ENCODE assay signal across 1 cellular context in the genomic region with DNA sequence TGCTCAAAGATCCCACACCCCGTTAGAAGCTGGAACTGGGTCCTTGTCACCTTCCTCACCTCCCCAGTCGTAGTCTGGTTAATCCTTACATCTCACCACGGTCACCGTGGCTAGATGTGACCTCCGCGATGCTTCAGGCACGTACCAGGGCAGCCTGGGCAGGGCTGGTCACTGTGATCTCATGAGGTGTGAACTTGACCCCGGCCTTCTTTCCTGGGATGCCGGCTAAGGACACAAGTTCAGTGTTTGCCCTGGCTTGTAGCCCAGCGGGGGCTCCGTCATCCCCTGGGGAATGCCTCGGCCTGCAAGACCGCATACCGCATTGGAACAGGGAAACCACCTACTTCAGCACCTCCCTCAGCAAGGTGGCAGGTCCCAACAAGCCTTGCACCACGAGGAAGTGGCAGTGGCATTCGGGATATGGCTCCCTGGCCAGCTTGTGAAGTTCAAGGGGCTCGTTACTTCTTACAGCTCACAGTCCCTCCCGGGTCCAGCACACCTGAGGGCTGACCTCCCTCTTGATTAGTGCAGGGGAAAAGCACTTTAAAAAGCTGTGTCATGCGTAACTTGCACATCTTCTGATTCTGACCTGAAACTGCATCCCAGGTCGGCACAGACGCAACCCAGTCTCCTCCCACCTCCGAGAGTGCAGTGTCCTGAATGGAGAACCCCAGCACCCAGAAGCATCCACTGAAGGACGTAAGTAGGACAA.
A peak's percentile ranks its signal among the peaks of the same experiment; 100 is the strongest.
TF ChIP-seq lines count a peak whose summit lies in the region.

No MANE protein-coding gene starts in this region.

TF ChIP-seq in HEK293, 187 proteins besides CTCF, POLR2A, EP300 and RAD21 (continued from another document and continues in another):
- TF ChIP-seq INSM2 (tag by site-specific recombination; IDR thresholded peaks at IDR 0.05) (no peak), ZNF585B (tag by site-specific recombination; IDR thresholded peaks at IDR 0.05) (no peak), ZNF157 (tag by site-specific recombination; IDR thresholded peaks at IDR 0.05) (no peak), ZNF350 (tag by site-specific recombination; IDR thresholded peaks at IDR 0.05) (no peak), KLF16 (tag by site-specific recombination; IDR thresholded peaks at IDR 0.05) (no peak), ZFP41 (tag by site-specific recombination; IDR thresholded peaks at IDR 0.05; ENCODE audit: borderline replicate concordance) (no peak), ZSCAN23 (tag by site-specific recombination; IDR thresholded peaks at IDR 0.05) (no peak), TRIM28 (IDR thresholded peaks at IDR 0.05; ENCODE audit: borderline replicate concordance, low read length) (no peak), BCL11A (tag by site-specific recombination; IDR thresholded peaks at IDR 0.05; ENCODE audit: low read depth) (peak; percentile 16; the same call in 1 of the 2 replicates), ZNF174 (tag by site-specific recombination; IDR thresholded peaks at IDR 0.05) (no peak), ZFHX2 (tag by site-specific recombination; conservative IDR thresholded peaks at IDR 0.05) (no peak), ZNF830 (tag by site-specific recombination; IDR thresholded peaks at IDR 0.05; ENCODE audit: low read depth) (no peak), ZNF10 (tag by site-specific recombination; IDR thresholded peaks at IDR 0.05) (no peak), ZNF510 (tag by site-specific recombination; IDR thresholded peaks at IDR 0.05; ENCODE audit: insufficient replicate concordance) (no peak), ZNF140 (tag by site-specific recombination; IDR thresholded peaks at IDR 0.05) (no peak), ZNF747 (tag by site-specific recombination; IDR thresholded peaks at IDR 0.05) (no peak), SETDB1 (IDR thresholded peaks at IDR 0.05; ENCODE audit: insufficient read length, low read length) (no peak), ZNF169 (tag by site-specific recombination; IDR thresholded peaks at IDR 0.05) (no peak), ZBTB6 (tag by site-specific recombination; IDR thresholded peaks at IDR 0.05) (no peak), ZNF449 (tag by site-specific recombination; IDR thresholded peaks at IDR 0.05) (peak; percentile 17; the same call in 1 of the 2 replicates), ZNF558 (tag by site-specific recombination; IDR thresholded peaks at IDR 0.05) (no peak), ZNF629 (tag by site-specific recombination; IDR thresholded peaks at IDR 0.05) (peak; percentile 11; the same call in 1 of the 2 replicates), ZNF610 (tag by site-specific recombination; IDR thresholded peaks at IDR 0.05; ENCODE audit: borderline replicate concordance) (no peak), ZNF768 (tag by site-specific recombination; IDR thresholded peaks at IDR 0.05) (no peak), ZNF792 (tag by site-specific recombination; IDR thresholded peaks at IDR 0.05) (no peak), KLF7 (tag by site-specific recombination; IDR thresholded peaks at IDR 0.05; ENCODE audit: borderline replicate concordance) (no peak), ZNF266 (tag by site-specific recombination; IDR thresholded peaks at IDR 0.05; ENCODE audit: low read depth) (no peak)
- TF ChIP-seq, protein P1, sequence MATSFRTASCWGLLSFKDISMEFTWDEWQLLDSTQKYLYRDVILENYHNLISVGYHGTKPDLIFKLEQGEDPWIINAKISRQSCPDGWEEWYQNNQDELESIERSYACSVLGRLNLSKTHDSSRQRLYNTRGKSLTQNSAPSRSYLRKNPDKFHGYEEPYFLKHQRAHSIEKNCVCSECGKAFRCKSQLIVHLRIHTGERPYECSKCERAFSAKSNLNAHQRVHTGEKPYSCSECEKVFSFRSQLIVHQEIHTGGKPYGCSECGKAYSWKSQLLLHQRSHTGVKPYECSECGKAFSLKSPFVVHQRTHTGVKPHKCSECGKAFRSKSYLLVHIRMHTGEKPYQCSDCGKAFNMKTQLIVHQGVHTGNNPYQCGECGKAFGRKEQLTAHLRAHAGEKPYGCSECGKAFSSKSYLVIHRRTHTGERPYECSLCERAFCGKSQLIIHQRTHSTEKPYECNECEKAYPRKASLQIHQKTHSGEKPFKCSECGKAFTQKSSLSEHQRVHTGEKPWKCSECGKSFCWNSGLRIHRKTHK (tag by site-specific recombination; IDR thresholded peaks at IDR 0.05): no peak
- TF ChIP-seq, protein P2, sequence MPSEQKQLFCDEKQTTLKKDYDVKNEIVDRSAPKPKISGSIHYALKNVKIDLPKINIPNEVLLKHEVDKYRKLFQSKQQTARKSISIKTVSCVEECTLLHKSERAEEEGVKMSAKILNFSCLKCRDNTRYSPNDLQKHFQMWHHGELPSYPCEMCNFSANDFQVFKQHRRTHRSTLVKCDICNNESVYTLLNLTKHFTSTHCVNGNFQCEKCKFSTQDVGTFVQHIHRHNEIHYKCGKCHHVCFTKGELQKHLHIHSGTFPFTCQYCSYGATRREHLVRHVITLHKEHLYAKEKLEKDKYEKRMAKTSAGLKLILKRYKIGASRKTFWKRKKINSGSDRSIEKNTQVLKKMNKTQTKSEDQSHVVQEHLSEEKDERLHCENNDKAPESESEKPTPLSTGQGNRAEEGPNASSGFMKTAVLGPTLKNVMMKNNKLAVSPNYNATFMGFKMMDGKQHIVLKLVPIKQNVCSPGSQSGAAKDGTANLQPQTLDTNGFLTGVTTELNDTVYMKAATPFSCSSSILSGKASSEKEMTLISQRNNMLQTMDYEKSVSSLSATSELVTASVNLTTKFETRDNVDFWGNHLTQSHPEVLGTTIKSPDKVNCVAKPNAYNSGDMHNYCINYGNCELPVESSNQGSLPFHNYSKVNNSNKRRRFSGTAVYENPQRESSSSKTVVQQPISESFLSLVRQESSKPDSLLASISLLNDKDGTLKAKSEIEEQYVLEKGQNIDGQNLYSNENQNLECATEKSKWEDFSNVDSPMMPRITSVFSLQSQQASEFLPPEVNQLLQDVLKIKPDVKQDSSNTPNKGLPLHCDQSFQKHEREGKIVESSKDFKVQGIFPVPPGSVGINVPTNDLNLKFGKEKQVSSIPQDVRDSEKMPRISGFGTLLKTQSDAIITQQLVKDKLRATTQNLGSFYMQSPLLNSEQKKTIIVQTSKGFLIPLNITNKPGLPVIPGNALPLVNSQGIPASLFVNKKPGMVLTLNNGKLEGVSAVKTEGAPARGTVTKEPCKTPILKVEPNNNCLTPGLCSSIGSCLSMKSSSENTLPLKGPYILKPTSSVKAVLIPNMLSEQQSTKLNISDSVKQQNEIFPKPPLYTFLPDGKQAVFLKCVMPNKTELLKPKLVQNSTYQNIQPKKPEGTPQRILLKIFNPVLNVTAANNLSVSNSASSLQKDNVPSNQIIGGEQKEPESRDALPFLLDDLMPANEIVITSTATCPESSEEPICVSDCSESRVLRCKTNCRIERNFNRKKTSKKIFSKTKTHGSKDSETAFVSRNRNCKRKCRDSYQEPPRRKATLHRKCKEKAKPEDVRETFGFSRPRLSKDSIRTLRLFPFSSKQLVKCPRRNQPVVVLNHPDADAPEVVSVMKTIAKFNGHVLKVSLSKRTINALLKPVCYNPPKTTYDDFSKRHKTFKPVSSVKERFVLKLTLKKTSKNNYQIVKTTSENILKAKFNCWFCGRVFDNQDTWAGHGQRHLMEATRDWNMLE (tag by site-specific recombination; conservative IDR thresholded peaks at IDR 0.05; ENCODE audit: low read depth): no peak
- TF ChIP-seq, protein P3, sequence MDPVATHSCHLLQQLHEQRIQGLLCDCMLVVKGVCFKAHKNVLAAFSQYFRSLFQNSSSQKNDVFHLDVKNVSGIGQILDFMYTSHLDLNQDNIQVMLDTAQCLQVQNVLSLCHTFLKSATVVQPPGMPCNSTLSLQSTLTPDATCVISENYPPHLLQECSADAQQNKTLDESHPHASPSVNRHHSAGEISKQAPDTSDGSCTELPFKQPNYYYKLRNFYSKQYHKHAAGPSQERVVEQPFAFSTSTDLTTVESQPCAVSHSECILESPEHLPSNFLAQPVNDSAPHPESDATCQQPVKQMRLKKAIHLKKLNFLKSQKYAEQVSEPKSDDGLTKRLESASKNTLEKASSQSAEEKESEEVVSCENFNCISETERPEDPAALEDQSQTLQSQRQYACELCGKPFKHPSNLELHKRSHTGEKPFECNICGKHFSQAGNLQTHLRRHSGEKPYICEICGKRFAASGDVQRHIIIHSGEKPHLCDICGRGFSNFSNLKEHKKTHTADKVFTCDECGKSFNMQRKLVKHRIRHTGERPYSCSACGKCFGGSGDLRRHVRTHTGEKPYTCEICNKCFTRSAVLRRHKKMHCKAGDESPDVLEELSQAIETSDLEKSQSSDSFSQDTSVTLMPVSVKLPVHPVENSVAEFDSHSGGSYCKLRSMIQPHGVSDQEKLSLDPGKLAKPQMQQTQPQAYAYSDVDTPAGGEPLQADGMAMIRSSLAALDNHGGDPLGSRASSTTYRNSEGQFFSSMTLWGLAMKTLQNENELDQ (tag by site-specific recombination; IDR thresholded peaks at IDR 0.05; ENCODE audit: low read depth): no peak
- TF ChIP-seq, protein P4, sequence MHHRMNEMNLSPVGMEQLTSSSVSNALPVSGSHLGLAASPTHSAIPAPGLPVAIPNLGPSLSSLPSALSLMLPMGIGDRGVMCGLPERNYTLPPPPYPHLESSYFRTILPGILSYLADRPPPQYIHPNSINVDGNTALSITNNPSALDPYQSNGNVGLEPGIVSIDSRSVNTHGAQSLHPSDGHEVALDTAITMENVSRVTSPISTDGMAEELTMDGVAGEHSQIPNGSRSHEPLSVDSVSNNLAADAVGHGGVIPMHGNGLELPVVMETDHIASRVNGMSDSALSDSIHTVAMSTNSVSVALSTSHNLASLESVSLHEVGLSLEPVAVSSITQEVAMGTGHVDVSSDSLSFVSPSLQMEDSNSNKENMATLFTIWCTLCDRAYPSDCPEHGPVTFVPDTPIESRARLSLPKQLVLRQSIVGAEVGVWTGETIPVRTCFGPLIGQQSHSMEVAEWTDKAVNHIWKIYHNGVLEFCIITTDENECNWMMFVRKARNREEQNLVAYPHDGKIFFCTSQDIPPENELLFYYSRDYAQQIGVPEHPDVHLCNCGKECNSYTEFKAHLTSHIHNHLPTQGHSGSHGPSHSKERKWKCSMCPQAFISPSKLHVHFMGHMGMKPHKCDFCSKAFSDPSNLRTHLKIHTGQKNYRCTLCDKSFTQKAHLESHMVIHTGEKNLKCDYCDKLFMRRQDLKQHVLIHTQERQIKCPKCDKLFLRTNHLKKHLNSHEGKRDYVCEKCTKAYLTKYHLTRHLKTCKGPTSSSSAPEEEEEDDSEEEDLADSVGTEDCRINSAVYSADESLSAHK (tag by site-specific recombination; IDR thresholded peaks at IDR 0.05): no peak
- TF ChIP-seq, protein P5, sequence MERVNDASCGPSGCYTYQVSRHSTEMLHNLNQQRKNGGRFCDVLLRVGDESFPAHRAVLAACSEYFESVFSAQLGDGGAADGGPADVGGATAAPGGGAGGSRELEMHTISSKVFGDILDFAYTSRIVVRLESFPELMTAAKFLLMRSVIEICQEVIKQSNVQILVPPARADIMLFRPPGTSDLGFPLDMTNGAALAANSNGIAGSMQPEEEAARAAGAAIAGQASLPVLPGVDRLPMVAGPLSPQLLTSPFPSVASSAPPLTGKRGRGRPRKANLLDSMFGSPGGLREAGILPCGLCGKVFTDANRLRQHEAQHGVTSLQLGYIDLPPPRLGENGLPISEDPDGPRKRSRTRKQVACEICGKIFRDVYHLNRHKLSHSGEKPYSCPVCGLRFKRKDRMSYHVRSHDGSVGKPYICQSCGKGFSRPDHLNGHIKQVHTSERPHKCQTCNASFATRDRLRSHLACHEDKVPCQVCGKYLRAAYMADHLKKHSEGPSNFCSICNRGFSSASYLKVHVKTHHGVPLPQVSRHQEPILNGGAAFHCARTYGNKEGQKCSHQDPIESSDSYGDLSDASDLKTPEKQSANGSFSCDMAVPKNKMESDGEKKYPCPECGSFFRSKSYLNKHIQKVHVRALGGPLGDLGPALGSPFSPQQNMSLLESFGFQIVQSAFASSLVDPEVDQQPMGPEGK (tag by site-specific recombination; IDR thresholded peaks at IDR 0.05): peak; percentile 48; the same call in 1 of the 2 replicates
- TF ChIP-seq, protein P6, sequence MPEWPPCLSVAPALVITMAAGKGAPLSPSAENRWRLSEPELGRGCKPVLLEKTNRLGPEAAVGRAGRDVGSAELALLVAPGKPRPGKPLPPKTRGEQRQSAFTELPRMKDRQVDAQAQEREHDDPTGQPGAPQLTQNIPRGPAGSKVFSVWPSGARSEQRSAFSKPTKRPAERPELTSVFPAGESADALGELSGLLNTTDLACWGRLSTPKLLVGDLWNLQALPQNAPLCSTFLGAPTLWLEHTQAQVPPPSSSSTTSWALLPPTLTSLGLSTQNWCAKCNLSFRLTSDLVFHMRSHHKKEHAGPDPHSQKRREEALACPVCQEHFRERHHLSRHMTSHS (tag by site-specific recombination; IDR thresholded peaks at IDR 0.05): no peak
